8 cellular contexts compared by ENCODE assay signal in the genomic region with DNA sequence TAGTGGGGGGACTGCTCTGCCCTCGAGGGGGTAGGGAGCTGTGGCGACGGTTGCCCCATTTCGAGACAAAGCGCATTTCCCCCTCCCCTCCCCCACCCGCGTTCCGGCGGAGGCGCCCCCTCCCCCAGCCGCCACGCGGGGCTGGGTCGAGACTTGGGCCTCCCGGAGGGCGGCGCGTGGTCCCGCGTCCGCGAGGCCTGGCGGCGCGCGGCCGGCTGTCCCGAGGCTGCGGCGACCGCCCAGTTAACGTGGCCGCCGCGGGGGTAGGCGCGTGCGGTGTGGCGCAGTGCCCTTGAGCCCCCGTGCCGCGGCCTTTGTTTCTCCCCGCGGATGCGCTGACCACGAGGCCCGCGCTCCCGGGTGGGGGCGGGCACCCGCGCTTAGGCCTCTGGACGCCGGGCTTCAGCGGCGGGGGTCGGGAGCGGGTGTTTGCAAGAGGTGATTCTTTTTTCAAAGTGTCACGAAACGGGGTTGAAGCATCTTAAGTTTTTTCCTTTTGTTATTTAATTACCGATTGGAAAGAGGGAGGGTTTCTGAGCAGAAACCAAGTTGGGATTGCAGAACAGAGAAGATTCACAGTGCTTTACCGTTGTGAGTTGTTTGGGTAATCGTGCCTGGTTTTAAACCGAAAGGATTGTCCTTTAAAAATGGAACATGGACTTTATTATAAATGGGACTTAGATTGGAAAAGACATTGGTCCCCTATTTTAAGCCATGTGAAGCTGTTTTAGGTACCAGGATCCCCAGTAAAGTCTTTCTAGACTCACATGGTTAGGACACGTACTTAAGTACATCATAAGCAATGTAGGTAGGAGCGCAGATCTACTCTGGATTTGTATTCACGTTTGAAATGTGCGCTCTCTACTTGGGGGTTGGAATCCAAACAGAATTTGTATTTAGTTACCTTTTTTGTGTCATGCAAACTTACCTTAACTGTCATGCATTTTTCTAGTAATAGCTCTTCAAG. TPM values are rescaled to one million over a fixed set of nuclear protein-coding genes. Genes with fewer than 3 reads are reported as not detected.
DNase-seq lines count a peak whose midpoint lies in the region; TF ChIP-seq lines count a peak whose summit lies in the region.

No MANE protein-coding gene starts in this region.

- no peaks in the 10 kb centered on the region for H3K9me3 ChIP-seq in CD8-positive, alpha-beta memory T cell (ENCODE audit: low read length)
- H3K9me3 ChIP-seq in GM23248 (ENCODE audit: low read depth), result no peaks in the 10 kb centered on the region

- H3K36me3 Mint-ChIP-seq in CD8-positive, alpha-beta memory T cell, result peaks cover 12 to 64% (median 17%) of the 10 kb centered on the region in 3 donors
- H3K36me3 Mint-ChIP-seq in nephron (ENCODE audit: low read depth), result peaks cover 54% of the 10 kb centered on the region

- H3K4me3 ChIP-seq in CD8-positive, alpha-beta memory T cell (ENCODE audit: low read length), result peak overlapping the region; percentile 69
- H3K4me3 ChIP-seq in GM23248, result peak overlapping the region; percentile 86
- H3K4me3 ChIP-seq in fibroblast of pulmonary artery (replicated peaks; ENCODE audit: low read depth, low read length), result peak overlapping the region; percentile 91

- peaks cover 90% of the 10 kb centered on the region for H3K79me2 ChIP-seq in GM23248 (ENCODE audit: insufficient read depth)

- in situ Hi-C loops in GM23248 (cut with MboI), result no loop called here

- peaks cover 31% of the 10 kb centered on the region for H3F3A ChIP-seq in GM23248 (ENCODE audit: insufficient read depth)

- 1% methylated on average over 40 to 48 of the region's 68 CpGs for WGBS in GM23248 (ENCODE audit: low coverage in 1 of 2, low lambda C conversion rate in 2 of 2, missing lambda C conversion rate in 2 of 2), 2 experiments

- H3K9me3 Mint-ChIP-seq in CD8-positive, alpha-beta memory T cell, result peaks cover 0 to 5% (median 0%) of the 10 kb centered on the region in 5 donors
- H3K9me3 Mint-ChIP-seq in nephron, result no peaks in the 10 kb centered on the region

- H3K36me3 ChIP-seq in CD8-positive, alpha-beta memory T cell (ENCODE audit: insufficient read depth, low read length), result peaks cover 26% of the 10 kb centered on the region
- H3K36me3 ChIP-seq in GM23248 (ENCODE audit: low read depth), result peaks cover 40% of the 10 kb centered on the region

- peak overlapping the region; percentile 100 for H3K9ac ChIP-seq in GM23248

- no peaks in the 10 kb centered on the region for H3K27me3 ChIP-seq in CD8-positive, alpha-beta memory T cell (ENCODE audit: insufficient read depth, low read length, poor library complexity, severe bottlenecking)
- H3K27me3 ChIP-seq in GM23248 (replicated peaks; ENCODE audit: insufficient read depth), result no peaks in the 10 kb centered on the region

- H3K27ac Mint-ChIP-seq in CD8-positive, alpha-beta memory T cell, result peak overlapping the region; percentile 59 to 99 (median 91)
- peak overlapping the region; percentile 92 to 100 (median 96) for H3K27ac Mint-ChIP-seq in nephron

- no peaks in the 10 kb centered on the region for H3K9me2 ChIP-seq in GM23248 (ENCODE audit: insufficient read depth)

- POLR2A ChIA-PET in CD8-positive, alpha-beta memory T cell (lab: Charles Lee), result interaction anchor here (0.6 to 6.1 kb wide), 11 partner anchors 8 to 310 kb away, joined by 3 to 55 read pairs (median 4); partner anchors contain the start of gene NFE2L3

- TF ChIP-seq CTCF in fibroblast of pulmonary artery (IDR thresholded peaks at IDR 0.05; ENCODE audit: low read length, missing control alignments) (no peak), nephron (IDR thresholded peaks at IDR 0.05; ENCODE audit: unreplicated experiment in 3 of 3) (no peak)

- peaks cover 0 to 14% of the 10 kb centered on the region in 2 donors for H3K27me3 Mint-ChIP-seq in CD8-positive, alpha-beta memory T cell
- H3K27me3 Mint-ChIP-seq in nephron (ENCODE audit: low read depth), result no peaks in the 10 kb centered on the region

- H3K4me1 Mint-ChIP-seq in CD8-positive, alpha-beta memory T cell, result peaks cover 47 to 60% (median 51%) of the 10 kb centered on the region in 3 donors
- H3K4me1 Mint-ChIP-seq in nephron, result peaks cover 47% of the 10 kb centered on the region

- peak overlapping the region; percentile 90 for H3K4me2 ChIP-seq in GM23248 (ENCODE audit: unreplicated experiment)

- peaks cover 40% of the 10 kb centered on the region for H4K20me1 ChIP-seq in GM23248 (ENCODE audit: insufficient read depth)

- peak in 4 of 5 donors; percentile 44 to 77 (median 58) for DNase-seq in CD8-positive, alpha-beta memory T cell
- DNase-seq in GM23248 (peak; percentile 72), NCI-H748 (lab: John Stamatoyannopoulos, UW; ENCODE audit: unreplicated experiment) (peak; percentile 75), fibroblast of pulmonary artery (ENCODE audit: low read depth) (no peak), substantia nigra (lab: John Stamatoyannopoulos, UW) (peak in 44 of 49 donors; percentile 7 to 85 (median 65)), GM19240 (ENCODE audit: insufficient read length, low spot score) (no peak)
- DNase-seq in activated T-helper 1 cell treated with anti-CD3 and anti-CD28 coated beads, Interleukin-2, amount 50 U/mL, for 16 hours (ENCODE audit: low read depth in 1 of 2, low spot score in 1 of 2), result peak; percentile 32 to 46

- H3K4me3 Mint-ChIP-seq in CD8-positive, alpha-beta memory T cell, result peak overlapping the region; percentile 78 to 98 (median 92)
- H3K4me3 Mint-ChIP-seq in nephron, result peak overlapping the region; percentile 92 to 100 (median 97)

- H2AFZ ChIP-seq in GM23248, result peak overlapping the region; percentile 61

- peak overlapping the region; percentile 81 for H3K27ac ChIP-seq in CD8-positive, alpha-beta memory T cell (ENCODE audit: low read depth, low read length)
- peak overlapping the region; percentile 95 for H3K27ac ChIP-seq in GM23248
- H3K27ac ChIP-seq in substantia nigra (ENCODE audit: low read depth, low read length, poor library complexity, severe bottlenecking), result peak overlapping the region; percentile 100

- CTCF ChIA-PET in CD8-positive, alpha-beta memory T cell (lab: Charles Lee), result interaction anchor here (0.7 to 2.0 kb wide), 8 partner anchors 8 to 123 kb away, joined by 3 to 6 read pairs (median 4); no protein-coding TSS in a partner anchor

- H3K4me1 ChIP-seq in CD8-positive, alpha-beta memory T cell (ENCODE audit: insufficient read depth, low read length), result peaks cover 28% of the 10 kb centered on the region
- H3K4me1 ChIP-seq in GM23248 (ENCODE audit: insufficient read depth), result peaks cover 40% of the 10 kb centered on the region

RNA-seq across cellular contexts. Expression of gene CBX3, which starts 0.8 kb away (rescaled TPM):
- 100 to 1,000 TPM; 293 to 296 TPM for total RNA-seq in CD8-positive, alpha-beta memory T cell
- polyA plus RNA-seq in CD8-positive, alpha-beta memory T cell, result 107 TPM
- 109 and 122 TPM in 2 replicates for total RNA-seq in GM23248 (2014; rRNA removed; shearing (Covaris generic))
- polyA plus RNA-seq in GM23248 (2016; fragmentation: Nextera tagmentation; extraction: Ambion mirVana), result 71.1 and 73.3 TPM in 2 replicates

RNA-seq across cellular contexts. Expression of gene HNRNPA2B1, which starts 1.8 kb away (rescaled TPM):
- 100 to 1,000 TPM; 950 to 966 TPM for total RNA-seq in CD8-positive, alpha-beta memory T cell
- polyA plus RNA-seq in CD8-positive, alpha-beta memory T cell, result 742 TPM
- total RNA-seq in GM23248 (2014; rRNA removed; shearing (Covaris generic)), result 125 and 134 TPM in 2 replicates
- 493 and 529 TPM in 2 replicates for polyA plus RNA-seq in GM23248 (2016; fragmentation: Nextera tagmentation; extraction: Ambion mirVana)

RNA-seq across cellular contexts. Expression of gene NFE2L3, which starts 50.3 kb away (rescaled TPM):
- 10 to 100 TPM; 43.5 to 47.4 TPM for total RNA-seq in CD8-positive, alpha-beta memory T cell
- polyA plus RNA-seq in CD8-positive, alpha-beta memory T cell, result 6.5 TPM
- total RNA-seq in GM23248 (2014; rRNA removed; shearing (Covaris generic)), result 0.76 and 1.4 TPM in 2 replicates
- polyA plus RNA-seq in GM23248 (2016; fragmentation: Nextera tagmentation; extraction: Ambion mirVana), result 0.41 and 0.70 TPM in 2 replicates

Comparison
In these comparisons a context has a peak if more than half of its experiments do, and no peak if none do; other contexts are left out.
1. DNase-seq: peak in CD8-positive, alpha-beta memory T cell (4 of 5), GM23248 (single experiment), NCI-H748 (single experiment), activated T-helper 1 cell treated with anti-CD3 and anti-CD28 coated beads, Interleukin-2, amount 50 U/mL, for 16 hours (2 of 2) and substantia nigra (44 of 49); none in fibroblast of pulmonary artery (single experiment) and GM19240 (single experiment).
2. RNA of gene NFE2L3, which starts 50.3 kb away (total RNA-seq): 43.5 to 47.4 TPM in CD8-positive, alpha-beta memory T cell; 0.76 to 1.4 TPM in GM23248; every median in the first group is over 10 times any median in the second.
3. Peak in every context shown above with its lines, with median percentiles within 50 percentile points of each other: H3K27ac ChIP-seq and H3K4me3 ChIP-seq.